ENCODE assay signal across 15 cellular contexts in genomic region chr12:124688356-124688992, GRCh38.
A peak's percentile ranks its signal among the peaks of the same experiment; 100 is the strongest.
DNase-seq lines count a peak whose midpoint lies in the region; ATAC-seq and TF ChIP-seq lines count a peak whose summit lies in the region.
"Had no signal": no experiment of that assay in that cellular context is flagged by ENCODE, and none has a peak within 500 bp of the region (broad histone marks: within the 10 kb centered on the region; RNA-seq: fewer than 3 reads in every experiment).

No MANE protein-coding gene starts in this region.

- peak overlapping the region in 10 of 11 experiments; percentile 11 to 75 (median 64); a peak in 17 of 22 replicates for H3K9ac ChIP-seq in BLaER1 treated with 17β-estradiol and CSF1 and Interleukin-3, amounts not matched to agents 10 nM and 100 nM
- peak overlapping the region; percentile 53 for H3K9ac ChIP-seq in NT2/D1 (ENCODE audit: insufficient read length, low read depth)

- TF ChIP-seq EP300 in gastroesophageal sphincter (IDR thresholded peaks at IDR 0.05), result no peak

- ATAC-seq in gastroesophageal sphincter (no peak), GM21390 (IDR thresholded peaks at IDR 0.05; ENCODE audit: unreplicated experiment) (no peak)
- ATAC-seq: SK-N-SH treated with all-trans-retinoic acid at 6 μM for 48 hours; stimulated activated memory B cell treated with anti-CD40 and anti-IgM and Interleukin-4, amounts not matched to agents 10 μg/mL and 1 μg/mL and 100 μg/mL, for 72 hours had no signal

- TF ChIP-seq POLR2A in gastroesophageal sphincter (IDR thresholded peaks at IDR 0.05) (no peak), thyroid gland (IDR thresholded peaks at IDR 0.05) (no peak)

- peaks cover 65 to 76% (median 71%) of the 10 kb centered on the region in 10 experiments for H3K4me1 ChIP-seq in BLaER1 treated with 17β-estradiol and CSF1 and Interleukin-3, amounts not matched to agents 10 nM and 100 nM
- peaks cover 20% of the 10 kb centered on the region for H3K4me1 ChIP-seq in NT2/D1 (ENCODE audit: insufficient read depth, insufficient read length)
- H3K4me1 ChIP-seq in gastroesophageal sphincter, result peaks cover 0 to 50% (median 36%) of the 10 kb centered on the region in 3 donors
- peaks cover 12 to 33% of the 10 kb centered on the region in 2 donors for H3K4me1 ChIP-seq in thyroid gland

- H3K36me3 Mint-ChIP-seq in osteocyte (ENCODE audit: unreplicated experiment), result no peaks in the 10 kb centered on the region

- H3K27me3 ChIP-seq in BLaER1 treated with 17β-estradiol and CSF1 and Interleukin-3, amounts not matched to agents 10 nM and 100 nM, result no peaks in the 10 kb centered on the region
- H3K27me3 ChIP-seq in NT2/D1 (ENCODE audit: insufficient read depth, insufficient read length), result peaks cover 2% of the 10 kb centered on the region
- H3K27me3 ChIP-seq in gastroesophageal sphincter, result no peaks in the 10 kb centered on the region
- no peaks in the 10 kb centered on the region for H3K27me3 ChIP-seq in thyroid gland

- peaks cover 18 to 24% (median 21%) of the 10 kb centered on the region in 11 experiments for H3K9me3 ChIP-seq in BLaER1 treated with 17β-estradiol and CSF1 and Interleukin-3, amounts not matched to agents 10 nM and 100 nM (replicated peaks in 1 of 11)
- peaks cover 14% of the 10 kb centered on the region; the same call in 1 of the 2 replicates for H3K9me3 ChIP-seq in NT2/D1 (ENCODE audit: insufficient read depth, low read length)
- H3K9me3 ChIP-seq in gastroesophageal sphincter, result peaks cover 0 to 12% (median 0%) of the 10 kb centered on the region in 3 donors
- no peaks in the 10 kb centered on the region for H3K9me3 ChIP-seq in thyroid gland
- H3K9me3 ChIP-seq: prostate gland had no signal

- peaks cover 52% of the 10 kb centered on the region for H3K4me1 Mint-ChIP-seq in osteocyte (ENCODE audit: unreplicated experiment)

- no peak overlapping the region for H3K4me3 Mint-ChIP-seq in osteocyte (ENCODE audit: unreplicated experiment)
- H3K4me3 Mint-ChIP-seq: H9; stimulated activated memory B cell treated with anti-CD40 and anti-IgM and Interleukin-4, amounts not matched to agents 10 μg/mL and 1 μg/mL and 100 μg/mL, for 72 hours had no signal

- no peaks in the 10 kb centered on the region for H4K20me1 ChIP-seq in BLaER1 treated with 17β-estradiol and CSF1 and Interleukin-3, amounts not matched to agents 10 nM and 100 nM

- H3K4me3 ChIP-seq in BLaER1 treated with 17β-estradiol and CSF1 and Interleukin-3, amounts not matched to agents 10 nM and 100 nM, result peak overlapping the region in 3 of 10 experiments; percentile 18 to 32 (median 24); a peak in 5 of 20 replicates
- no peak overlapping the region for H3K4me3 ChIP-seq in NT2/D1 (ENCODE audit: insufficient read length, low read depth)
- H3K4me3 ChIP-seq in gastroesophageal sphincter, result no peak overlapping the region
- no peak overlapping the region for H3K4me3 ChIP-seq in thyroid gland (replicated peaks in 1 of 3)
- H3K4me3 ChIP-seq: prostate gland had no signal

- no peaks in the 10 kb centered on the region for H3K27me3 Mint-ChIP-seq in osteocyte (ENCODE audit: unreplicated experiment)
- H3K27me3 Mint-ChIP-seq: CD4-positive, alpha-beta T cell had no signal

- H3K27ac Mint-ChIP-seq in osteocyte (ENCODE audit: unreplicated experiment), result peak overlapping the region; percentile 54
- H3K27ac Mint-ChIP-seq: H9; stimulated activated memory B cell treated with anti-CD40 and anti-IgM and Interleukin-4, amounts not matched to agents 10 μg/mL and 1 μg/mL and 100 μg/mL, for 72 hours had no signal

- 30 to 42% methylated on average over 2 to 4 of the region's 6 CpGs for WGBS in gastroesophageal sphincter (ENCODE audit: low coverage in 1 of 2), 2 donors
- 67 to 70% methylated on average over 6 of the region's 6 CpGs for WGBS in thyroid gland, 2 donors

- H3K4me2 ChIP-seq in BLaER1 treated with 17β-estradiol and CSF1 and Interleukin-3, amounts not matched to agents 10 nM and 100 nM, result peak overlapping the region; percentile 66 to 95 (median 79)

- no peaks in the 10 kb centered on the region for H3K9me3 Mint-ChIP-seq in osteocyte (ENCODE audit: unreplicated experiment)
- H3K9me3 Mint-ChIP-seq: CD4-positive, alpha-beta T cell had no signal

- peak overlapping the region in 10 of 11 experiments; percentile 29 to 84 (median 76); a peak in 19 of 22 replicates for H3K27ac ChIP-seq in BLaER1 treated with 17β-estradiol and CSF1 and Interleukin-3, amounts not matched to agents 10 nM and 100 nM
- H3K27ac ChIP-seq in gastroesophageal sphincter (peak overlapping the region in 3 of 4 donors; percentile 50 to 91 (median 91)), thyroid gland (no peak overlapping the region)
- H3K27ac ChIP-seq: prostate gland had no signal

- DNase-seq in NT2/D1 (ENCODE audit: low read depth, low spot score) (no peak), osteocyte (ENCODE audit: extremely low spot score, unreplicated experiment) (no peak), thyroid gland (no peak), amygdala (lab: John Stamatoyannopoulos, UW) (no peak), NCI-H2107 treated with DMSO at 0.1 percent for 48 hours (lab: John Stamatoyannopoulos, UW; ENCODE audit: unreplicated experiment) (no peak)
- DNase-seq: effector memory CD4-positive, alpha-beta T cell; H9; MM.1S had no signal

- TF ChIP-seq CTCF in gastroesophageal sphincter (IDR thresholded peaks at IDR 0.05) (no peak), osteocyte (IDR thresholded peaks at IDR 0.05) (no peak), thyroid gland (IDR thresholded peaks at IDR 0.05) (no peak)

- H3K36me3 ChIP-seq in BLaER1 treated with 17β-estradiol and CSF1 and Interleukin-3, amounts not matched to agents 10 nM and 100 nM, result peaks cover 0 to 9% (median 0%) of the 10 kb centered on the region in 11 experiments; a peak in 1 of 22 replicates
- H3K36me3 ChIP-seq in NT2/D1 (ENCODE audit: insufficient read depth, insufficient read length, low read length) (no peaks in the 10 kb centered on the region), gastroesophageal sphincter (no peaks in the 10 kb centered on the region), thyroid gland (no peaks in the 10 kb centered on the region)
- H3K36me3 ChIP-seq: prostate gland had no signal

- intact Hi-C loops in thyroid gland (cut with DNase I), result no loop called here

Comparison
In these comparisons a context has a peak if more than half of its experiments do, and no peak if none do; other contexts are left out.
1. H3K27ac ChIP-seq: peak in BLaER1 treated with 17β-estradiol and CSF1 and Interleukin-3, amounts not matched to agents 10 nM and 100 nM (10 of 11) and gastroesophageal sphincter (3 of 4); none in thyroid gland (0 of 3).